11 cellular contexts compared by ENCODE assay signal in the genomic region with DNA sequence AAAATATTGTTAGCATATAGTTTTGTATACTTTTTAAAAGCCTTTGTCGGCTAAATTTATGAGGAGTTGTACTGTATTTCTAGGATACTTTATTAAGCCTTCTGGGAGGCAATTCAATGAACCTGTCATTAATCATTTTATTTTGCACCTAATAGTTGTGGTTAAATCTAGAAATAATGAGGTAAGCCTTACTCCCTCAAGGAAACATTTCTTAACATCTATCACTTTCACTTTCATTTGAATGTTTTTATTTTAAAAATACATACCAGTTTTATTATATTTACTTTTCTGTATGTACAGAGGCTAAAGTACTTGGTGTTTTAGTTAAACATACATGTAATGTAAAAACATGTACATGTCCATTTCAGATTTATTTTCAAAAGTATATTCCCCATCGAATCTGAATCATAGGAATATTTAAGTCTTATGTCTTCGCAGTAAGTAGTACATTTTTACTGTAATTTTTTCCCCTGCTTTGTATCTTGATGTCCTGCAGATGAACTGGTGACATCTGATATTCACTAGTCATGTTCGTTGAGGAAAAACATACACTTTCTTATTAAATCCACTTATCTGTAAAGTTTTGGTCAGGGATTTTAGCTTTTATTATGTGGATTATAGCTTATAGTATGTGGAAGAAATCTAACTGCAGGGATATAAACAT.
A peak's percentile ranks its signal among the peaks of the same experiment; 100 is the strongest.
DNase-seq lines count a peak whose midpoint lies in the region; ATAC-seq and TF ChIP-seq lines count a peak whose summit lies in the region.
"Had no signal": no experiment of that assay in that cellular context is flagged by ENCODE, and none has a peak within 500 bp of the region (broad histone marks: within the 10 kb centered on the region; RNA-seq: fewer than 3 reads in every experiment).

No MANE protein-coding gene starts in this region.

- TF ChIP-seq EP300 in esophagus muscularis mucosa (IDR thresholded peaks at IDR 0.05), result no peak

- intact Hi-C loops in Calu3 (cut with micrococcal nuclease; ENCODE audit: unreplicated experiment), result no loop called here
- intact Hi-C loops in PC-3 (cut with micrococcal nuclease), result loop anchor here (2.0 kb wide), 1 partner anchor 15 kb away; no protein-coding TSS in a partner anchor
- intact Hi-C loops in esophagus muscularis mucosa (cut with DNase I), result no loop called here

- DNase-seq in Calu3 (no peak), PC-3 (peak; percentile 5), esophagus muscularis mucosa (ENCODE audit: extremely low spot score) (no peak), NCI-H524 treated with DMSO at 0.1 percent for 48 hours (lab: John Stamatoyannopoulos, UW) (no peak)
- DNase-seq: foreskin melanocyte, H7, Peyer's patch had no signal

- H3F3A ChIP-seq in PC-3 (ENCODE audit: low read length, unreplicated experiment), result no peaks in the 10 kb centered on the region

- no TSS peak for BruUV-seq in Calu3 (replicated peaks; lab: Mats Ljungman, UMichigan)
- no TSS peak for BruUV-seq in PC-3 (replicated peaks; lab: Mats Ljungman, UMichigan)

- peak overlapping the region; percentile 69 for H3K27ac Mint-ChIP-seq in Calu3 (ENCODE audit: unreplicated experiment)

- no peak for TF ChIP-seq POLR2A in esophagus muscularis mucosa (IDR thresholded peaks at IDR 0.05; ENCODE audit: low read depth)

- CTCF ChIA-PET in Calu3 (lab: Charles Lee) (no interaction called here), PC-3 (lab: Charles Lee) (no interaction called here)

- H3K4me3 Mint-ChIP-seq in Calu3 (ENCODE audit: low read depth, unreplicated experiment), result peak overlapping the region; percentile 18

- H3K4me1 ChIP-seq in PC-3 (ENCODE audit: insufficient read depth, low read length), result peaks cover 21% of the 10 kb centered on the region
- peaks cover 0 to 20% (median 18%) of the 10 kb centered on the region in 4 donors for H3K4me1 ChIP-seq in esophagus muscularis mucosa
- no peaks in the 10 kb centered on the region for H3K4me1 ChIP-seq in parathyroid adenoma

- no peaks in the 10 kb centered on the region for H3K9me2 ChIP-seq in PC-3 (replicated peaks; ENCODE audit: low read length)

- H3K27ac ChIP-seq in PC-3 (ENCODE audit: low read length), result no peak overlapping the region
- peak overlapping the region in 1 of 4 donors; percentile 43 for H3K27ac ChIP-seq in esophagus muscularis mucosa (replicated peaks in 1 of 4)
- H3K27ac ChIP-seq in parathyroid adenoma, result peak overlapping the region; percentile 27
- H3K27ac ChIP-seq: Peyer's patch had no signal

- no peaks in the 10 kb centered on the region for H3K79me2 ChIP-seq in PC-3 (ENCODE audit: low read length)
- no peaks in the 10 kb centered on the region for H3K79me2 ChIP-seq in parathyroid adenoma

- H3K9me3 Mint-ChIP-seq in Calu3 (ENCODE audit: low read depth, unreplicated experiment), result no peaks in the 10 kb centered on the region

- no peaks in the 10 kb centered on the region for H3K36me3 Mint-ChIP-seq in Calu3 (ENCODE audit: insufficient read depth, unreplicated experiment)

- H3K9me3 ChIP-seq in PC-3 (ENCODE audit: low read length) (no peaks in the 10 kb centered on the region), esophagus muscularis mucosa (no peaks in the 10 kb centered on the region), parathyroid adenoma (ENCODE audit: control insufficient read depth, low read length) (no peaks in the 10 kb centered on the region)
- H3K9me3 ChIP-seq: Peyer's patch had no signal

- peaks cover 8% of the 10 kb centered on the region for H3K4me1 Mint-ChIP-seq in Calu3 (ENCODE audit: low read depth, unreplicated experiment)

- peak; percentile 43 for ATAC-seq in PC-3
- ATAC-seq in HG02571 (IDR thresholded peaks at IDR 0.05; ENCODE audit: unreplicated experiment), result no peak
- ATAC-seq in GM18861 (IDR thresholded peaks at IDR 0.05; ENCODE audit: unreplicated experiment), result no peak
- ATAC-seq in GM18907 (IDR thresholded peaks at IDR 0.05; ENCODE audit: unreplicated experiment), result no peak

- H2AFZ ChIP-seq in PC-3 (ENCODE audit: low read length), result peak overlapping the region; percentile 55
- no peak overlapping the region for H2AFZ ChIP-seq in parathyroid adenoma

- peak overlapping the region; percentile 81 for H3K4me2 ChIP-seq in PC-3 (ENCODE audit: low read length)
- H3K4me2 ChIP-seq in parathyroid adenoma (ENCODE audit: low read length), result peak overlapping the region; percentile 2

- H3K9ac ChIP-seq in PC-3 (ENCODE audit: low read length) (no peak overlapping the region), parathyroid adenoma (no peak overlapping the region)

- H3K4me3 ChIP-seq in PC-3 (ENCODE audit: low read length), result peak overlapping the region; percentile 60
- peak overlapping the region; percentile 29 to 41 (median 36) for H3K4me3 ChIP-seq in esophagus muscularis mucosa
- no peak overlapping the region for H3K4me3 ChIP-seq in parathyroid adenoma (ENCODE audit: low read depth, low read length)

- H3K27me3 ChIP-seq in PC-3 (ENCODE audit: low read length), result no peaks in the 10 kb centered on the region
- no peaks in the 10 kb centered on the region for H3K27me3 ChIP-seq in esophagus muscularis mucosa
- no peaks in the 10 kb centered on the region for H3K27me3 ChIP-seq in parathyroid adenoma (ENCODE audit: control insufficient read depth, insufficient read depth, low read length)
- H3K27me3 ChIP-seq: Peyer's patch had no signal

- no peaks in the 10 kb centered on the region for H4K20me1 ChIP-seq in PC-3 (ENCODE audit: low read length)

- H3K36me3 ChIP-seq in PC-3 (ENCODE audit: low read depth, low read length) (no peaks in the 10 kb centered on the region), esophagus muscularis mucosa (peaks cover 0 to 6% (median 0%) of the 10 kb centered on the region in 4 donors), parathyroid adenoma (ENCODE audit: control insufficient read depth, insufficient read depth, low read length) (no peaks in the 10 kb centered on the region)
- H3K36me3 ChIP-seq: Peyer's patch had no signal

- POLR2A ChIA-PET in PC-3 (lab: Charles Lee; ENCODE audit: unreplicated experiment), result no interaction called here

- TF ChIP-seq CTCF in Calu3 (IDR thresholded peaks at IDR 0.05; ENCODE audit: unreplicated experiment), result no peak
- no peak for TF ChIP-seq CTCF in PC-3 (conservative IDR thresholded peaks at IDR 0.05; ENCODE audit: low read depth, low read length)
- TF ChIP-seq CTCF in esophagus muscularis mucosa (IDR thresholded peaks at IDR 0.05), result no peak
- no peak for TF ChIP-seq CTCF in parathyroid adenoma (IDR thresholded peaks at IDR 0.05)

- no peaks in the 10 kb centered on the region for H3K27me3 Mint-ChIP-seq in Calu3 (ENCODE audit: unreplicated experiment)

- 16% methylated on average over 4 of the region's 4 CpGs for WGBS in esophagus muscularis mucosa
